Comparison of ENCODE assay signal across 8 cellular contexts in the genomic region with DNA sequence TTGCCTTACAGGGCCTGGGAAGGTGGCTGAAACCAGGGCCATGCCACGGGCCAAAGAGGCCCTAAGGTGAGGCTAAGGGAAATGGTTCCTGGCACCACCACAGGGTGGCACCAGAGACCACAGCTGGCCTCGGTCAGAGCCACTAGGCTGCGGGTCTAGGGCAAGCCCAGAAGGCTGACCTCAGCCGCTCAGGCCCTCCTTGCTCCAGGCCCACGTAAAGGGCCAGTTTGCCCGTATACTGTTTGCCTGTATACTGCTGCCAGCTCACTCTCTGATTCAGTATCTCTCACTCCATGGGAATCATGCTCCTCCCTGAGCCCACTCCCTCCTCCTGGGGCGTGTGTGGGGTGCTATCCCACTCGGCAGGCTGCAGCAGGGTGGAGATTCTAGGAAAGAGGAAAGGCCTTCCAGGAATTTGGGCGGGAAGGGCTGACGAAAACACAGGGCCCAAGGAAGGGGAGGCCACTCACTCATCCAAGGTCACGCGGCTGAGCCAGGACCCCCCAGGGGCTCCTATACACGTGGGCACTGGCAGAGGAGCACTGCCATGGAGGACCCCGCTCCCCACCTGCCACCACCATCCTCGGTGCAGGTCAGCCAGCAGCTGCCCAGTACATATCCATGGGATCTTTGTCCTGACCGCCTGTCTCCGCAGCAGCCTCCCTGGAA.
A peak's percentile ranks its signal among the peaks of the same experiment; 100 is the strongest.
DNase-seq lines count a peak whose midpoint lies in the region; ATAC-seq and TF ChIP-seq lines count a peak whose summit lies in the region.

No MANE protein-coding gene starts in this region.

- H3K9me3 Mint-ChIP-seq in type B pancreatic cell = no peaks in the 10 kb centered on the region

- no peak overlapping the region for H3K4me3 ChIP-seq in HL-60 (replicated peaks; ENCODE audit: insufficient read depth, low read length)
- no peak overlapping the region for H3K4me3 ChIP-seq in SJSA1
- no peak overlapping the region for H3K4me3 ChIP-seq in osteoblast (ENCODE audit: insufficient read depth, low read length)

- H3K4me2 ChIP-seq in osteoblast (ENCODE audit: insufficient read depth, low read length) = no peak overlapping the region

- H3K4me1 ChIP-seq in SJSA1 (replicated peaks) = no peaks in the 10 kb centered on the region
- H3K4me1 ChIP-seq in osteoblast (ENCODE audit: insufficient read depth, low read length) = peaks cover 8% of the 10 kb centered on the region

- no peaks in the 10 kb centered on the region for H3K27me3 Mint-ChIP-seq in type B pancreatic cell

- no peaks in the 10 kb centered on the region for H4K20me1 ChIP-seq in osteoblast (ENCODE audit: insufficient read depth, low read length)

- H3K27ac Mint-ChIP-seq in type B pancreatic cell = no peak overlapping the region

- peaks cover 4% of the 10 kb centered on the region for H3K36me3 Mint-ChIP-seq in type B pancreatic cell

- ATAC-seq in GM19395 (IDR thresholded peaks at IDR 0.05; ENCODE audit: unreplicated experiment) = peak; percentile 89

- H3K9me3 ChIP-seq in SJSA1 (replicated peaks) (no peaks in the 10 kb centered on the region), osteoblast (ENCODE audit: low read depth, low read length) (no peaks in the 10 kb centered on the region)

- DNase-seq in COLO668 (lab: John Stamatoyannopoulos, UW; ENCODE audit: unreplicated experiment) (peak; percentile 70), HL-60 (ENCODE audit: low read depth in 1 of 2, low spot score in 1 of 2) (peak in 1 of 2 experiments; percentile 68), SJSA1 (ENCODE audit: low read depth in 1 of 2, low spot score in 2 of 2) (peak; percentile 34 to 52), glomerular visceral epithelial cell (ENCODE audit: extremely low spot score) (peak; percentile 75), osteoblast (ENCODE audit: insufficient read length, low spot score, missing footprints) (peak; percentile 98), type B pancreatic cell (ENCODE audit: extremely low spot score, unreplicated experiment) (peak; percentile 83)
- peak; percentile 59 for DNase-seq in activated naive CD4-positive, alpha-beta T cell treated with anti-CD3 and anti-CD28 coated beads, Interleukin-2, amount 50 U/mL, for 16 hours

- H2AFZ ChIP-seq in osteoblast (ENCODE audit: low read length) = no peak overlapping the region

- TF ChIP-seq CTCF in HL-60 (IDR thresholded peaks at IDR 0.05; ENCODE audit: insufficient read depth, low read length) (peak; percentile 82), osteoblast (IDR thresholded peaks at IDR 0.05; ENCODE audit: extremely low read depth, low read depth, low read length) (peak; percentile 90), type B pancreatic cell (conservative IDR thresholded peaks at IDR 0.05) (peak; percentile 95)

- no peak overlapping the region for H3K27ac ChIP-seq in HL-60 (replicated peaks)
- H3K27ac ChIP-seq in SJSA1 = no peak overlapping the region
- H3K27ac ChIP-seq in osteoblast (ENCODE audit: low read depth, low read length) = no peak overlapping the region

- H3K27me3 ChIP-seq in HL-60 (ENCODE audit: insufficient read depth, poor library complexity, severe bottlenecking) = no peaks in the 10 kb centered on the region
- no peaks in the 10 kb centered on the region for H3K27me3 ChIP-seq in SJSA1 (replicated peaks)
- H3K27me3 ChIP-seq in osteoblast (ENCODE audit: insufficient read depth, low read length) = no peaks in the 10 kb centered on the region

- no peaks in the 10 kb centered on the region for H3K36me3 ChIP-seq in SJSA1
- H3K36me3 ChIP-seq in osteoblast (ENCODE audit: insufficient read depth, low read length) = no peaks in the 10 kb centered on the region

- peaks cover 32% of the 10 kb centered on the region for H3K4me1 Mint-ChIP-seq in type B pancreatic cell (ENCODE audit: unreplicated experiment)

- H3K79me2 ChIP-seq in osteoblast (ENCODE audit: insufficient read depth, low read length) = no peaks in the 10 kb centered on the region

- no peak overlapping the region for H3K4me3 Mint-ChIP-seq in type B pancreatic cell
